In genomic region chr10:74175510-74176379, GRCh38 we compare ENCODE assay signal across 8 cellular contexts. TPM values are rescaled to one million over a fixed set of nuclear protein-coding genes. Genes with fewer than 3 reads are reported as not detected.
DNase-seq lines count a peak whose midpoint lies in the region; ATAC-seq and TF ChIP-seq lines count a peak whose summit lies in the region.

No MANE protein-coding gene starts in this region.

- H3K4me1 ChIP-seq in hepatocyte (ENCODE audit: insufficient read depth) = peaks cover 14% of the 10 kb centered on the region
- peaks cover 14 to 69% (median 35%) of the 10 kb centered on the region in 6 donors for H3K4me1 ChIP-seq in spleen

- no peaks in the 10 kb centered on the region for H3K36me3 Mint-ChIP-seq in WTC11

- WGBS in hepatocyte (ENCODE audit: low lambda C conversion rate, missing lambda C conversion rate) = 26% methylated on average over 10 of the region's 10 CpGs
- 24 to 32% (median 29%) methylated on average over 10 of the region's 10 CpGs for WGBS in spleen, 5 donors

- peaks cover 32% of the 10 kb centered on the region for H3K79me2 ChIP-seq in hepatocyte

- peak overlapping the region; percentile 94 for H3K27ac Mint-ChIP-seq in WTC11

- H3K4me1 Mint-ChIP-seq in WTC11 = peaks cover 32% of the 10 kb centered on the region

- DNase-seq in DMS53 (lab: John Stamatoyannopoulos, UW) (peak; percentile 64), DMS53 treated with DMSO at 0.1 percent for 48 hours (lab: John Stamatoyannopoulos, UW; ENCODE audit: unreplicated experiment) (no peak), WTC11 (ENCODE audit: low spot score) (no peak), hepatocyte (ENCODE audit: low spot score) (peak; percentile 46), spleen (no peak)
- DNase-seq in central memory CD4-positive, alpha-beta T cell = no peak

- no peak for TF ChIP-seq CTCF in WTC11 (IDR thresholded peaks at IDR 0.05)
- no peak for TF ChIP-seq CTCF in hepatocyte (IDR thresholded peaks at IDR 0.05; ENCODE audit: poor library complexity)
- TF ChIP-seq CTCF in spleen (IDR thresholded peaks at IDR 0.05 in 8 of 11, conservative IDR thresholded peaks at IDR 0.05 in 3 of 11) = no peak

- ATAC-seq in WTC11 = no peak
- no peak for ATAC-seq in GM21576 (IDR thresholded peaks at IDR 0.05; ENCODE audit: unreplicated experiment)
- no peak for ATAC-seq in HG02852 (IDR thresholded peaks at IDR 0.05; ENCODE audit: unreplicated experiment)

- H3K9me3 ChIP-seq in hepatocyte (ENCODE audit: low read depth) = no peaks in the 10 kb centered on the region
- H3K9me3 ChIP-seq in spleen = no peaks in the 10 kb centered on the region

- H3K4me3 Mint-ChIP-seq in WTC11 = peak overlapping the region; percentile 89

- CTCF ChIA-PET in WTC11 (lab: Charles Lee) = no interaction called here

- no peaks in the 10 kb centered on the region for H3K9me2 ChIP-seq in hepatocyte (replicated peaks; ENCODE audit: insufficient read depth)

- H3K4me2 ChIP-seq in hepatocyte = peak overlapping the region; percentile 85

- no peaks in the 10 kb centered on the region for H4K20me1 ChIP-seq in hepatocyte (ENCODE audit: insufficient read depth, poor library complexity, severe bottlenecking)

- POLR2A ChIA-PET in WTC11 (lab: Charles Lee) = interaction anchor here (0.6 to 1.7 kb wide), 3 partner anchors 9 to 621 kb away, joined by 4 to 16 read pairs (median 4); partner anchors contain the start of genes ADK and AP3M1

- H3K36me3 ChIP-seq in hepatocyte (replicated peaks; ENCODE audit: insufficient read depth, low read depth) (no peaks in the 10 kb centered on the region), spleen (no peaks in the 10 kb centered on the region)

- TF ChIP-seq POLR2A in spleen (IDR thresholded peaks at IDR 0.05) = no peak

- intact Hi-C loops in spleen (cut with DNase I; ENCODE audit: low total_unique reads) = no loop called here

- H3K4me3 ChIP-seq in hepatocyte = peak overlapping the region; percentile 58
- peak overlapping the region; percentile 67 to 91 (median 83) for H3K4me3 ChIP-seq in spleen

- no peaks in the 10 kb centered on the region; the same call in 1 of the 2 replicates for H3K9me3 Mint-ChIP-seq in WTC11

- peak overlapping the region; percentile 98 for H3K27ac ChIP-seq in hepatocyte
- H3K27ac ChIP-seq in spleen = peak overlapping the region; percentile 79 to 96 (median 93)

- H3K27me3 ChIP-seq in hepatocyte = no peaks in the 10 kb centered on the region
- H3K27me3 ChIP-seq in spleen (replicated peaks in 1 of 7) = no peaks in the 10 kb centered on the region

- H3K27me3 Mint-ChIP-seq in WTC11 (ENCODE audit: low read depth) = no peaks in the 10 kb centered on the region

- peak overlapping the region; percentile 54 for H2AFZ ChIP-seq in hepatocyte

TF ChIP-seq in WTC11, 78 proteins besides CTCF, POLR2A, EP300 and RAD21:
- peak; percentile 55; the same call in 1 of the 2 replicates for TF ChIP-seq ZNF121 (CRISPR knock-in tag; IDR thresholded peaks at IDR 0.05)
- no peak for TF ChIP-seq PREB (CRISPR knock-in tag; IDR thresholded peaks at IDR 0.05; ENCODE audit: borderline replicate concordance)
- no peak for TF ChIP-seq MAX (CRISPR knock-in tag; IDR thresholded peaks at IDR 0.05)
- TF ChIP-seq OVOL2 (CRISPR knock-in tag; IDR thresholded peaks at IDR 0.05; ENCODE audit: borderline replicate concordance) = no peak

RNA-seq across cellular contexts. Expression of gene ADK, which starts 24.7 kb away (rescaled TPM):
- total RNA-seq in WTC11 (2021) = 30.2 to 32.7 TPM (median 32.5 TPM) in 3 replicates
- total RNA-seq in hepatocyte = 44.6 and 53.7 TPM in 2 replicates
- 46.7 and 49.1 TPM in 2 replicates for polyA plus RNA-seq in hepatocyte
- total RNA-seq in spleen = 10 to 100 TPM; 24.2 to 40.5 (median 34.1) TPM
- 10 to 100 TPM; 11.1 to 18.9 (median 17.1) TPM for polyA plus RNA-seq in spleen

RNA-seq across cellular contexts. Expression of gene AP3M1, which starts 25.1 kb away (rescaled TPM):
- total RNA-seq in WTC11 (2021) (33.7 to 37.3 TPM (median 36.5 TPM) in 3 replicates), hepatocyte (35.0 and 35.3 TPM in 2 replicates), spleen (10 to 100 TPM; 31.6 to 39.5 (median 34.3) TPM)
- polyA plus RNA-seq in hepatocyte (28.2 and 30.1 TPM in 2 replicates), spleen (10 to 100 TPM in 1 of 3 donors, 1 to 10 TPM in 2; 7.3 to 13.0 (median 9.1) TPM)

Comparison
In these comparisons a context has a peak if more than half of its experiments do, and no peak if none do; other contexts are left out.
1. DNase-seq: peak in DMS53 (single experiment) and hepatocyte (single experiment); none in DMS53 treated with DMSO at 0.1 percent for 48 hours (single experiment), WTC11 (single experiment), spleen (single experiment) and central memory CD4-positive, alpha-beta T cell (single experiment).